Comparison of ENCODE assay signal across 8 cellular contexts in the genomic region with DNA sequence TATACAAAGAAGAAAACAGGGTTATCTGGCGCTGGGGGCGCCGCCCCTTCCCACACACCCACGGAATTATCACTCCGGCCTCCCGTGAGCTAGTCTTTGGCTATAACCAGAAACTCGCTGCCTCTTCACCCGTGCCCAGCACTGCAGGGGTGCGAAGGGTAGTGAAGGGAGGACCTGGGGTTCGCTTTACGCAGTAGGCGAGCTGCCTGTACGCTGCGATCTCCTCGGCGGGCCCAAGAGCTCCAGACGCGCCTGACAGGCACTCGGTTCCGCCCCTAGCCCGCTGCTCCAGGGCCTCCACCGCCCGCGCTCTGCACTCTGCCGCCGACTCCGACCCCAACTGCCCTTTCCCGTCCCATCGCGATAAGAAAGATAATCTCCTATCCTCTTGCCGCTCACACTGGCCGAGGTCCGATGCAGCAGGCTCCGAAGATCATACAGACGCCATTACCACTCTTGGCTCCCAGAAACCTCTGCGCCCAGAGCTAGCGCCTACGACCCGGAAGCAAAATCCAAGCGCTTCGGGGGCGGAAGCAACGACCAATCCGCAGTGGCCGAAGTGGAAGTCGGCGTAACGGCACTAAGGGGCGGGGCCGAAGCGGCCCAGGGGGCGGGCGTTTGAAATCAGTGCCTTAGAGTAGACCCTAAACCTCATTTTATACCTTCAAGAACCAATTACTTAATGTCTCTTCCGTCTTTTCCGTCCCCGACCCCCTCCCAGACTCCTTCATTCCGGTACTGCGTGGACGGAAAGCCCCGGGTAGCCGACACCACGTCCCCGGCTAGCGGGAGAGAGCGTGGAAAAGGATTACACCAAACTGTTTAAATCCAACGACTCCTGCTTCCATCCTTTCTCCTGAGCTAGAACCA. TPM values are rescaled to one million over a fixed set of nuclear protein-coding genes. Genes with fewer than 3 reads are reported as not detected.
A peak's percentile ranks its signal among the peaks of the same experiment; 100 is the strongest.
DNase-seq lines count a peak whose midpoint lies in the region; ATAC-seq and TF ChIP-seq lines count a peak whose summit lies in the region.

A gene (minus strand): TSS at position 458 of the 870 bp plus-strand sequence. CDS start 1,371 bp downstream, outside the sequence.
A gene (plus strand): TSS at position 611 of the 870 bp plus-strand sequence. CDS start 23,664 bp downstream, outside the sequence.

- H3K36me3 Mint-ChIP-seq in IgD-negative memory B cell: peaks cover 6% of the 10 kb centered on the region

- H3K4me3 Mint-ChIP-seq in IgD-negative memory B cell: peak within 1 kb of the TSS; percentile 96 to 100 (median 98)

- H3K27ac Mint-ChIP-seq in IgD-negative memory B cell: peak within 1 kb of the TSS; percentile 80 to 100 (median 97)

- intact Hi-C loops in mucosa of descending colon (cut with DNase I, micrococcal nuclease): no loop called here

- H3K36me3 ChIP-seq in mucosa of descending colon (ENCODE audit: low read depth): peaks cover 8% of the 10 kb centered on the region

- H3K4me3 ChIP-seq in epithelial cell of proximal tubule (ENCODE audit: low read depth, low read length) (peak within 1 kb of the TSS; percentile 94), mucosa of descending colon (peak within 1 kb of the TSS; percentile 91)

- H3K4me1 ChIP-seq in mucosa of descending colon (ENCODE audit: low read depth): peaks cover 11% of the 10 kb centered on the region

- ATAC-seq in GM21576 (IDR thresholded peaks at IDR 0.05; ENCODE audit: unreplicated experiment) (peak; percentile 100), mucosa of descending colon (peak; percentile 100)

- H3K4me1 Mint-ChIP-seq in IgD-negative memory B cell: peaks cover 3 to 21% (median 16%) of the 10 kb centered on the region in 3 donors

- DNase-seq in DMS153 (lab: John Stamatoyannopoulos, UW) (peak; percentile 83), OCI-M1 (lab: John Stamatoyannopoulos, UW) (peak; percentile 96), activated T-cell treated with anti-CD3 and anti-CD28 coated beads for 48 hours (ENCODE audit: low read depth) (peak; percentile 90), epithelial cell of proximal tubule (ENCODE audit: low read depth) (peak; percentile 52), mucosa of descending colon (peak; percentile 95 to 96 (median 95))
- peak; percentile 88 to 89 for DNase-seq in stimulated activated CD8-positive, alpha-beta memory T cell treated with anti-CD3 and anti-CD28 coated beads, Interleukin-4, amount 100 ng/mL, for 1 hour (ENCODE audit: low read depth in 2 of 2, low spot score in 1 of 2)

- H3K27me3 Mint-ChIP-seq in IgD-negative memory B cell: no peaks in the 10 kb centered on the region

- no peaks in the 10 kb centered on the region for H3K9me3 Mint-ChIP-seq in IgD-negative memory B cell

- no peaks in the 10 kb centered on the region for H3K9me3 ChIP-seq in mucosa of descending colon

- TF ChIP-seq CTCF in epithelial cell of proximal tubule (conservative IDR thresholded peaks at IDR 0.05; ENCODE audit: low read depth, low read length) (no peak), mucosa of descending colon (IDR thresholded peaks at IDR 0.05) (no peak)

RNA-seq across cellular contexts. Expression of the first gene that starts in this region (rescaled TPM):
- 56.3 TPM for polyA plus RNA-seq in IgD-negative memory B cell
- total RNA-seq in epithelial cell of proximal tubule: 37.0 and 48.5 TPM in 2 replicates
- total RNA-seq in mucosa of descending colon: 10 to 100 TPM; 41.4 to 47.7 (median 45.3) TPM

RNA-seq across cellular contexts. Expression of the second gene that starts in this region (rescaled TPM):
- 0.99 TPM for polyA plus RNA-seq in IgD-negative memory B cell
- total RNA-seq in epithelial cell of proximal tubule (1.7 and 1.8 TPM in 2 replicates), mucosa of descending colon (under 1 TPM; 0.17 to 0.46 (median 0.32) TPM)

Comparison
In these comparisons a context has a peak if more than half of its experiments do, and no peak if none do; other contexts are left out.
1. Peak in every context shown above with its lines: DNase-seq, ATAC-seq and H3K4me3 ChIP-seq.